Comparison of ENCODE assay signal across 26 cellular contexts in the genomic region with DNA sequence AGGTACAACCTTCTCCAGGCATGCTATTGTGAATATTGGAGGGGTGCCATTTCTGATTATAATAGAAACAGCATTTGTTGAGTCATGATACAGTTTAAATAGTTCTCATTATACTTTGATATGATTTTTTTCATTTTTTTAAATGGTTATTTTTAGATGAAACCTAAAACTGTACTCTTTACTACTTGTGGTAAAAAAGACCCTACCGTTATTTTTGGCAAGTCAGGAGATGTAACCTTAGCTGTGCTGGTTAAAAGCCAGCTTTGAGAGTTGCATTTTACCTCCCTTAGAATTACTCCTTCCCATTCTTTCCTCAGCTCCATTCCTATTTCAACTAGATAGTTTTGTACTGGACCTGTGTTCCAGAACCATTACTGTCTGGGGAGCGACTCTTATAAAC.
"Had no signal": no experiment of that assay in that cellular context is flagged by ENCODE, and none has a peak within 500 bp of the region (broad histone marks: within the 10 kb centered on the region; RNA-seq: fewer than 3 reads in every experiment).

No MANE protein-coding gene starts in this region.

- H2AFZ ChIP-seq: parathyroid adenoma had no signal

- H3K4me3 ChIP-seq: breast epithelium, esophagus muscularis mucosa, heart right ventricle, right atrium auricular region, testis had no signal

- H3K27me3 Mint-ChIP-seq: activated naive CD4-positive, alpha-beta T cell treated with anti-CD3 and anti-CD28 coated beads, Interleukin-2, amount 10 ng/mL, durations not matched to agents 7 days and 5 days; activated naive CD8-positive, alpha-beta T cell treated with anti-CD3 and anti-CD28 coated beads, Interleukin-2, amount 10 ng/mL, durations not matched to agents 7 days and 5 days; activated T-cell treated with anti-CD3 and anti-CD28 coated beads, Interleukin-2, amount 50 U/mL, for 24 hours; naive thymus-derived CD4-positive, alpha-beta T cell had no signal

- H3K36me3 Mint-ChIP-seq: activated naive CD4-positive, alpha-beta T cell treated with anti-CD3 and anti-CD28 coated beads, Interleukin-2, amount 10 ng/mL, durations not matched to agents 7 days and 5 days; mesothelial cell of epicardium had no signal

- H3K4me1 ChIP-seq: breast epithelium, esophagus muscularis mucosa, parathyroid adenoma, right atrium auricular region, testis, uterus had no signal

- H3K4me1 Mint-ChIP-seq: activated naive CD4-positive, alpha-beta T cell treated with anti-CD3 and anti-CD28 coated beads, Interleukin-2, amount 10 ng/mL, durations not matched to agents 7 days and 5 days; activated naive CD8-positive, alpha-beta T cell treated with anti-CD3 and anti-CD28 coated beads, Interleukin-2, amount 10 ng/mL, durations not matched to agents 7 days and 5 days; neural crest cell had no signal

- H3K9ac ChIP-seq: parathyroid adenoma had no signal

- ATAC-seq: heart right ventricle; naive thymus-derived CD4-positive, alpha-beta T cell had no signal

- H3K79me2 ChIP-seq: parathyroid adenoma had no signal

- DNase-seq: activated CD4-positive, alpha-beta T cell treated with anti-CD3 and anti-CD28 coated beads for 48 hours; activated CD4-positive, alpha-beta T cell treated with anti-CD3 and anti-CD28 coated beads, Interleukin-2, amount 50 U/mL, for 48 hours; activated CD4-positive, CD25-positive, alpha-beta regulatory T cell; activated CD8-positive, alpha-beta memory T cell treated with anti-CD3 and anti-CD28 coated beads, Interleukin-2, amount 50 U/mL, for 48 hours; activated gamma-delta T cell; activated naive CD4-positive, alpha-beta T cell treated with anti-CD3 and anti-CD28 coated beads, Interleukin-2, amount 10 ng/mL, durations not matched to agents 7 days and 5 days; activated naive CD8-positive, alpha-beta T cell treated with anti-CD3 and anti-CD28 coated beads, Interleukin-2, amount 10 ng/mL, durations not matched to agents 7 days and 5 days; activated T-cell treated with anti-CD3 and anti-CD28 coated beads, Interleukin-2, amount 50 U/mL, for 24 hours; amniotic stem cell; central memory CD4-positive, alpha-beta T cell; dermis blood vessel endothelial cell; effector CD4-positive, alpha-beta T cell; foreskin fibroblast; heart right ventricle; naive thymus-derived CD4-positive, alpha-beta T cell; occipital lobe; stimulated activated naive CD4-positive, alpha-beta T cell; testis; trophoblast cell; uterus had no signal

- H3K9me3 ChIP-seq: breast epithelium, esophagus muscularis mucosa, heart right ventricle, right atrium auricular region, testis, uterus had no signal

- H3K36me3 ChIP-seq: breast epithelium, esophagus muscularis mucosa, heart right ventricle, right atrium auricular region, uterus had no signal

- H3K27ac Mint-ChIP-seq: activated naive CD4-positive, alpha-beta T cell treated with anti-CD3 and anti-CD28 coated beads, Interleukin-2, amount 10 ng/mL, durations not matched to agents 7 days and 5 days; activated naive CD8-positive, alpha-beta T cell treated with anti-CD3 and anti-CD28 coated beads, Interleukin-2, amount 10 ng/mL, durations not matched to agents 7 days and 5 days; activated T-cell treated with anti-CD3 and anti-CD28 coated beads, Interleukin-2, amount 50 U/mL, for 24 hours; naive thymus-derived CD4-positive, alpha-beta T cell had no signal

- H3K9me3 Mint-ChIP-seq: activated naive CD4-positive, alpha-beta T cell treated with anti-CD3 and anti-CD28 coated beads, Interleukin-2, amount 10 ng/mL, durations not matched to agents 7 days and 5 days; activated naive CD8-positive, alpha-beta T cell treated with anti-CD3 and anti-CD28 coated beads, Interleukin-2, amount 10 ng/mL, durations not matched to agents 7 days and 5 days; activated T-cell treated with anti-CD3 and anti-CD28 coated beads, Interleukin-2, amount 50 U/mL, for 24 hours; mesothelial cell of epicardium; neural crest cell had no signal

- H3K4me3 Mint-ChIP-seq: activated naive CD4-positive, alpha-beta T cell treated with anti-CD3 and anti-CD28 coated beads, Interleukin-2, amount 10 ng/mL, durations not matched to agents 7 days and 5 days; activated naive CD8-positive, alpha-beta T cell treated with anti-CD3 and anti-CD28 coated beads, Interleukin-2, amount 10 ng/mL, durations not matched to agents 7 days and 5 days; activated T-cell treated with anti-CD3 and anti-CD28 coated beads, Interleukin-2, amount 50 U/mL, for 24 hours; mesothelial cell of epicardium; naive thymus-derived CD4-positive, alpha-beta T cell; neural crest cell had no signal

- H3K27me3 ChIP-seq: breast epithelium, esophagus muscularis mucosa, heart right ventricle, right atrium auricular region, testis, uterus had no signal

- H3K27ac ChIP-seq: breast epithelium, esophagus muscularis mucosa, heart right ventricle, parathyroid adenoma, right atrium auricular region, testis had no signal
